In the genomic region with DNA sequence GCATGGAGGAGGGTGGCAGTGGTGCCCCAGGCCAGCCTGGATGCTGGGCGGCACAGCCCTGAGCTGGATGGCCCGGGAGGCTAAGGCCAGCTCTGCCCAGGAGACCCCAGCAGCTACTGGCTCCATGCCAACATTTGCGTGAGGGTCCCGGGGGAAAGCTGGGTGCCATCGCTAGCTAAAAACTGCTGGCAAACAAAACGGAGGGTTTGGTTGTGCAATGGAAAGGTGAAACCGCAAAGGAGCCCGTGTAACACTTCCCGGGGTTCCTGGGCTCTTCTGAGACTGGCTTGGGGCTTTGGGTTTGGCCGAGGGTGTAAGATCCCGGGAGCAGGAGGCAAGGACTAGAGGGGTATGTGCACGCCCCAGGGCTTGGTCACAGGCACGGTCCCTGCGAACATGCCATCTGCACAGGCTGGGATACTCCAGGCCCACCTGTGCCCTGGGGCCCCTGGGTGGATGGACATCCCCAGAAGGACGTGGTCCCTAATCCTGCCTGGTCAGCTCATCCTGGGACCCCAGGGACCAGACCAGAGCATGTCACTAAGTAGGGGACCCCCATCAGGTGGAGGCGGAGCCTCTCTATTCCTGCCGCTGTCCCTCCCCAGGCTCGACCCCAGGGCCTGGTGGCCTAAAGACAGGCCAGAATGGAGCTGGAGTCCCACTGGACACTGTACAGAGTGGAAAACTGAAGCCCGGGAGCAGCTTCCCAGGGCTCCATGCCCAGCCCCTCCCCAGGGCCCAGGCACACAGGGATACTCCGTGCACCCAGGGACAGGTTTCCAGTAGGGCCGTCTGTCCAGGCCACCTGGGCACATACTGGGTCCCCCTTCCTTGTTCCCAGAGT, we compare ENCODE assay signal across 15 cellular contexts.
"Had no signal": no experiment of that assay in that cellular context is flagged by ENCODE, and none has a peak within 500 bp of the region (broad histone marks: within the 10 kb centered on the region; RNA-seq: fewer than 3 reads in every experiment).

No MANE protein-coding gene starts in this region.

- ATAC-seq: activated CD4-positive, CD25-positive, alpha-beta regulatory T cell treated with anti-CD3 and anti-CD28 coated beads, Interleukin-2, amount 50 U/mL, for 24 hours; activated naive CD8-positive, alpha-beta T cell treated with anti-CD3 and anti-CD28 coated beads, Interleukin-2, amount 50 U/mL, for 24 hours; activated T-cell treated with anti-CD3 and anti-CD28 coated beads, Interleukin-2, amount 50 U/mL, for 4 hours; pancreas had no signal

- H3K27me3 ChIP-seq: ascending aorta, heart left ventricle, pancreas had no signal

- H3K9me3 Mint-ChIP-seq: activated naive CD8-positive, alpha-beta T cell treated with anti-CD3 and anti-CD28 coated beads, Interleukin-2, amount 50 U/mL, for 24 hours; activated T-cell treated with anti-CD3 and anti-CD28 coated beads, Interleukin-2, amount 50 U/mL, for 4 hours; neural crest cell; stimulated activated naive B cell treated with anti-CD40 and anti-IgM and Interleukin-4, amounts not matched to agents 10 μg/mL and 1 μg/mL and 100 μg/mL, for 72 hours had no signal

- H3K36me3 Mint-ChIP-seq: stimulated activated naive B cell treated with anti-CD40 and anti-IgM and Interleukin-4, amounts not matched to agents 10 μg/mL and 1 μg/mL and 100 μg/mL, for 72 hours had no signal

- FAIRE-seq: pancreas had no signal

- H3K4me3 ChIP-seq: ascending aorta, esophagus muscularis mucosa, heart left ventricle, pancreas, transverse colon had no signal

- H3K27ac ChIP-seq: ascending aorta, esophagus muscularis mucosa, transverse colon had no signal

- H3K4me3 Mint-ChIP-seq: activated naive CD8-positive, alpha-beta T cell treated with anti-CD3 and anti-CD28 coated beads, Interleukin-2, amount 50 U/mL, for 24 hours; activated T-cell treated with anti-CD3 and anti-CD28 coated beads, Interleukin-2, amount 50 U/mL, for 4 hours; neural crest cell; stimulated activated naive B cell treated with anti-CD40 and anti-IgM and Interleukin-4, amounts not matched to agents 10 μg/mL and 1 μg/mL and 100 μg/mL, for 72 hours had no signal

- H3K27ac Mint-ChIP-seq: activated naive CD8-positive, alpha-beta T cell treated with anti-CD3 and anti-CD28 coated beads, Interleukin-2, amount 50 U/mL, for 24 hours; stimulated activated naive B cell treated with anti-CD40 and anti-IgM and Interleukin-4, amounts not matched to agents 10 μg/mL and 1 μg/mL and 100 μg/mL, for 72 hours had no signal

- H3K36me3 ChIP-seq: ascending aorta, esophagus muscularis mucosa, heart left ventricle, pancreas, transverse colon had no signal

- H3K9me3 ChIP-seq: ascending aorta, esophagus muscularis mucosa, heart left ventricle, pancreas, transverse colon had no signal

- DNase-seq: activated CD4-positive, alpha-beta T cell treated with anti-CD3 and anti-CD28 coated beads, Interleukin-2, amount 50 U/mL, for 4 hours; activated naive CD8-positive, alpha-beta T cell treated with anti-CD3 and anti-CD28 coated beads, Interleukin-2, amount 50 U/mL, for 24 hours; activated T-cell treated with anti-CD3 and anti-CD28 coated beads, Interleukin-2, amount 50 U/mL, for 4 hours; mesendoderm; retina; stimulated activated CD4-positive, alpha-beta T cell treated with anti-CD3 and anti-CD28 coated beads, Interleukin-2, amount 100 ng/mL, for 24 hours; stimulated activated naive B cell treated with anti-CD40 and anti-IgM and Interleukin-4, amounts not matched to agents 10 μg/mL and 1 μg/mL and 100 μg/mL, for 72 hours; T-helper 2 cell; transverse colon had no signal
